Comparison of ENCODE assay signal across 19 cellular contexts in genomic region chr20:33601861-33602260, GRCh38.
"Had no signal": no experiment of that assay in that cellular context is flagged by ENCODE, and none has a peak within 500 bp of the region (broad histone marks: within the 10 kb centered on the region; RNA-seq: fewer than 3 reads in every experiment).

No MANE protein-coding gene starts in this region.

- DNase-seq: activated CD4-positive, alpha-beta T cell treated with anti-CD3 and anti-CD28 coated beads, Interleukin-2, amount 10 ng/mL, durations not matched to agents 7 days and 5 days; activated CD8-positive, alpha-beta memory T cell treated with anti-CD3 and anti-CD28 coated beads, Interleukin-2, amount 50 U/mL, for 4 hours; activated naive CD8-positive, alpha-beta T cell treated with anti-CD3 and anti-CD28 coated beads for 36 hours; activated T-cell treated with anti-CD3 and anti-CD28 coated beads, Interleukin-2, amount 50 U/mL, for 72 hours; amniotic stem cell; body of pancreas; central memory CD4-positive, alpha-beta T cell; mesenchymal stem cell; naive thymus-derived CD4-positive, alpha-beta T cell; stimulated activated CD4-positive, alpha-beta T cell treated with anti-CD3 and anti-CD28 coated beads, Interleukin-2, amount 100 ng/mL, for 24 hours; stomach; testis had no signal

- H3K9me3 ChIP-seq: prostate gland, right atrium auricular region, stomach, testis had no signal

- H3K4me1 ChIP-seq: neural progenitor cell, prostate gland, testis had no signal

- H3K27me3 ChIP-seq: body of pancreas, hepatocyte, neural progenitor cell, right atrium auricular region, stomach, testis had no signal

- H3K27ac ChIP-seq: body of pancreas, coronary artery, hepatocyte, neural progenitor cell, prostate gland, right atrium auricular region, stomach, testis had no signal

- H3K9ac ChIP-seq: neural progenitor cell had no signal

- H3K36me3 ChIP-seq: neural progenitor cell, prostate gland had no signal

- H2AFZ ChIP-seq: hepatocyte, neural progenitor cell had no signal

- H3K4me3 ChIP-seq: body of pancreas, coronary artery, hepatocyte, neural progenitor cell, prostate gland, right atrium auricular region, stomach, testis had no signal

- H3K4me2 ChIP-seq: hepatocyte, neural progenitor cell had no signal

- H3K27me3 Mint-ChIP-seq: activated CD4-positive, alpha-beta T cell treated with anti-CD3 and anti-CD28 coated beads, Interleukin-2, amount 10 ng/mL, durations not matched to agents 7 days and 5 days; activated naive CD8-positive, alpha-beta T cell treated with anti-CD3 and anti-CD28 coated beads for 36 hours; naive thymus-derived CD4-positive, alpha-beta T cell; type B pancreatic cell had no signal

- ATAC-seq: activated CD4-positive, CD25-positive, alpha-beta regulatory T cell treated with anti-CD3 and anti-CD28 coated beads, Interleukin-2, amount 50 U/mL, for 24 hours; activated T-cell treated with anti-CD3 and anti-CD28 coated beads, Interleukin-2, amount 50 U/mL, for 72 hours; body of pancreas; naive thymus-derived CD4-positive, alpha-beta T cell had no signal

- H3K27ac Mint-ChIP-seq: neural progenitor cell, type B pancreatic cell had no signal

- H3K4me3 Mint-ChIP-seq: activated CD4-positive, alpha-beta T cell treated with anti-CD3 and anti-CD28 coated beads, Interleukin-2, amount 10 ng/mL, durations not matched to agents 7 days and 5 days; activated naive CD8-positive, alpha-beta T cell treated with anti-CD3 and anti-CD28 coated beads for 36 hours; naive thymus-derived CD4-positive, alpha-beta T cell; neural progenitor cell; type B pancreatic cell had no signal

- H3K9me3 Mint-ChIP-seq: activated CD4-positive, alpha-beta T cell treated with anti-CD3 and anti-CD28 coated beads, Interleukin-2, amount 10 ng/mL, durations not matched to agents 7 days and 5 days; activated naive CD8-positive, alpha-beta T cell treated with anti-CD3 and anti-CD28 coated beads for 36 hours; activated T-cell treated with anti-CD3 and anti-CD28 coated beads, Interleukin-2, amount 50 U/mL, for 72 hours; naive thymus-derived CD4-positive, alpha-beta T cell; type B pancreatic cell had no signal
